In the genomic region with DNA sequence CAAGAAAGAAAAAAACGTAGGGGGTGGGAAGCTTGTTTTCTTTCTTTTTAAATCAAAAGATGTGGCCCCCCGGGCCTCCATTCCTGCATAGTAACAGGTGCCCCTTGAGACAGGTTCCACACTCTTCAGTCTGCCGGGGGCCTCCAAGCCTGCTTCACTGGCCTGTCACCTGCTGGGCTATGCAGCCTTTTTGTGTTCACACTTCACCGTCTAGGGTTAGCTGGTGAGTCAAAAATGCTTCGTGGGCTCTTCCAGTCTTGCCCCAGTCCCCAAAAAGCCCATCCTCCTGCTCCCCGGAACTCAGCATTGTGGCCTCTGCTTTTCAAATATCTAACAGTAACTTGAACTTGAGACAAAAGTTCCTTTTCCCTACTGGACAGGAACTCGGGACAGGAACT, we compare ENCODE assay signal across 9 cellular contexts.
DNase-seq lines count a peak whose midpoint lies in the region; ATAC-seq and TF ChIP-seq lines count a peak whose summit lies in the region.
"Had no signal": no experiment of that assay in that cellular context is flagged by ENCODE, and none has a peak within 500 bp of the region (broad histone marks: within the 10 kb centered on the region; RNA-seq: fewer than 3 reads in every experiment).

No MANE protein-coding gene starts in this region.

- DNase-seq in MCF 10A (ENCODE audit: unreplicated experiment) (no peak), mammary epithelial cell (no peak), caudate nucleus (lab: John Stamatoyannopoulos, UW) (no peak), HT-29 (ENCODE audit: low spot score) (no peak), NCI-H1436 treated with DMSO at 0.1 percent for 48 hours (lab: John Stamatoyannopoulos, UW) (no peak), occipital lobe (lab: John Stamatoyannopoulos, UW) (no peak)
- peak in 1 of 9 donors; percentile 32 for DNase-seq in naive thymus-derived CD4-positive, alpha-beta T cell

- no peaks in the 10 kb centered on the region for H3K27me3 ChIP-seq in mammary epithelial cell (ENCODE audit: insufficient read depth, low read length)
- no peaks in the 10 kb centered on the region for H3K27me3 ChIP-seq in naive thymus-derived CD4-positive, alpha-beta T cell (ENCODE audit: control insufficient read depth in 2 of 2, insufficient read depth in 2 of 2, low read length in 2 of 2)
- H3K27me3 ChIP-seq: SJSA1 had no signal

- dilution Hi-C loops in mammary epithelial cell (cut with HindIII; ENCODE audit: low sequenced_read_pairs), result loop anchor here (5.0 kb wide), 1 partner anchor 45 kb away; no protein-coding TSS in a partner anchor

- H3K9ac ChIP-seq in mammary epithelial cell (ENCODE audit: insufficient read depth, low read length), result no peak overlapping the region

- H2AFZ ChIP-seq in mammary epithelial cell (ENCODE audit: low read depth, low read length), result no peak overlapping the region

- H3K27ac ChIP-seq in mammary epithelial cell (ENCODE audit: insufficient read depth, low read depth, low read length), result no peak overlapping the region
- peak overlapping the region; percentile 91 for H3K27ac ChIP-seq in caudate nucleus (ENCODE audit: low read depth, low read length)
- peak overlapping the region; percentile 88 for H3K27ac ChIP-seq in naive thymus-derived CD4-positive, alpha-beta T cell (ENCODE audit: low read depth, low read length)
- H3K27ac ChIP-seq in urinary bladder (ENCODE audit: low read depth), result peak overlapping the region; percentile 44
- H3K27ac ChIP-seq: SJSA1 had no signal

- no peaks in the 10 kb centered on the region for H3K9me3 ChIP-seq in mammary epithelial cell (replicated peaks; ENCODE audit: insufficient read depth, low read length)
- no peaks in the 10 kb centered on the region for H3K9me3 ChIP-seq in naive thymus-derived CD4-positive, alpha-beta T cell (ENCODE audit: control insufficient read depth in 2 of 3, low read length in 3 of 3)
- H3K9me3 ChIP-seq: SJSA1 had no signal

- H3K36me3 ChIP-seq in mammary epithelial cell (ENCODE audit: insufficient read depth, low read length) (peaks cover 23% of the 10 kb centered on the region), urinary bladder (ENCODE audit: insufficient read depth) (peaks cover 2% of the 10 kb centered on the region)
- peaks cover 0 to 12% (median under 1%) of the 10 kb centered on the region in 3 experiments for H3K36me3 ChIP-seq in naive thymus-derived CD4-positive, alpha-beta T cell (ENCODE audit: control insufficient read depth in 2 of 3, insufficient read depth in 3 of 3, low read length in 3 of 3)

- intact Hi-C loops in MCF 10A (cut with micrococcal nuclease), result no loop called here
- intact Hi-C loops in mammary epithelial cell (cut with micrococcal nuclease), result loop anchor here (1.0 kb wide), 1 partner anchor 210 kb away; no protein-coding TSS in a partner anchor
- intact Hi-C loops in naive thymus-derived CD4-positive, alpha-beta T cell (cut with micrococcal nuclease), result loop anchor here (1.0 to 10.0 kb wide), 12 partner anchors 38 to 713 kb away; partner anchors contain the start of genes IMMT (in 2 of the 2), KDM3A (in 2 of the 2), PTCD3 (in 1 of the 2) and TGOLN2 (in 1 of the 2)

- H3K4me1 ChIP-seq in mammary epithelial cell (ENCODE audit: insufficient read depth, low read length), result peaks cover 27% of the 10 kb centered on the region
- peaks cover 59 to 90% of the 10 kb centered on the region in 2 donors for H3K4me1 ChIP-seq in naive thymus-derived CD4-positive, alpha-beta T cell (ENCODE audit: control insufficient read depth in 2 of 2, insufficient read depth in 2 of 2, low read length in 2 of 2)
- H3K4me1 ChIP-seq in urinary bladder (ENCODE audit: insufficient read depth), result no peaks in the 10 kb centered on the region

- H3K27ac Mint-ChIP-seq in MCF 10A (ENCODE audit: low read depth, unreplicated experiment), result peak overlapping the region; percentile 57
- peak overlapping the region; percentile 94 to 100 (median 100) for H3K27ac Mint-ChIP-seq in naive thymus-derived CD4-positive, alpha-beta T cell

- H3K4me3 Mint-ChIP-seq in MCF 10A (ENCODE audit: unreplicated experiment), result no peak overlapping the region
- peak overlapping the region; percentile 65 to 87 (median 86) for H3K4me3 Mint-ChIP-seq in naive thymus-derived CD4-positive, alpha-beta T cell

- no peaks in the 10 kb centered on the region for H3K79me2 ChIP-seq in mammary epithelial cell (ENCODE audit: insufficient read depth, low read length)

- H3K4me3 ChIP-seq in mammary epithelial cell (replicated peaks in 1 of 3; ENCODE audit: insufficient read depth in 1 of 3, low read depth in 2 of 3, low read length in 3 of 3) (no peak overlapping the region), urinary bladder (ENCODE audit: low read depth, low read length) (no peak overlapping the region)
- peak overlapping the region; percentile 11 for H3K4me3 ChIP-seq in naive thymus-derived CD4-positive, alpha-beta T cell (ENCODE audit: low read length)
- H3K4me3 ChIP-seq: SJSA1 had no signal

- TF ChIP-seq CTCF in MCF 10A (IDR thresholded peaks at IDR 0.05; ENCODE audit: unreplicated experiment), result no peak
- TF ChIP-seq CTCF in mammary epithelial cell (conservative IDR thresholded peaks at IDR 0.05 in 1 of 2, IDR thresholded peaks at IDR 0.05 in 1 of 2; ENCODE audit: extremely low read depth in 1 of 2, insufficient read depth in 1 of 2, low read depth in 1 of 2, low read length in 2 of 2), result no peak

- CTCF ChIA-PET in MCF 10A (lab: Yijun Ruan, JAX), result interaction anchor here (0.9 to 2.4 kb wide), 3 partner anchors 28 to 149 kb away, joined by 3 to 20 read pairs (median 4); partner anchors contain the start of gene ST3GAL5
- CTCF ChIA-PET in mammary epithelial cell (lab: Charles Lee; ENCODE audit: low non-redundant PET), result interaction anchor here (1.0 to 1.7 kb wide), 2 partner anchors 149 to 210 kb away, joined by 3 to 6 read pairs; no protein-coding TSS in a partner anchor
- CTCF ChIA-PET in naive thymus-derived CD4-positive, alpha-beta T cell (lab: Charles Lee), result interaction anchor here (0.8 to 8.2 kb wide), 6 partner anchors 41 to 373 kb away, joined by 4 to 101 read pairs (median 22); partner anchors contain the start of gene ST3GAL5

- H3K36me3 Mint-ChIP-seq in MCF 10A (ENCODE audit: insufficient read depth, unreplicated experiment), result peaks cover 67% of the 10 kb centered on the region
- peaks cover 3 to 38% (median 8%) of the 10 kb centered on the region in 5 donors for H3K36me3 Mint-ChIP-seq in naive thymus-derived CD4-positive, alpha-beta T cell

- whole genome bisulfite sequencing in mammary epithelial cell (ENCODE audit: low coverage, missing lambda C conversion rate), result 96% methylated on average over 6 of the region's 7 CpGs
- WGBS in urinary bladder, result 52% methylated on average over 7 of the region's 7 CpGs

- peaks cover 5% of the 10 kb centered on the region for H3K4me1 Mint-ChIP-seq in MCF 10A (ENCODE audit: insufficient read depth, unreplicated experiment)
- H3K4me1 Mint-ChIP-seq in naive thymus-derived CD4-positive, alpha-beta T cell, result peaks cover 54 to 100% (median 97%) of the 10 kb centered on the region in 7 donors

- H3K27me3 Mint-ChIP-seq in MCF 10A (ENCODE audit: insufficient read depth, unreplicated experiment), result no peaks in the 10 kb centered on the region
- H3K27me3 Mint-ChIP-seq in naive thymus-derived CD4-positive, alpha-beta T cell, result peaks cover 0 to 6% (median 0%) of the 10 kb centered on the region in 5 donors

- no peaks in the 10 kb centered on the region for H4K20me1 ChIP-seq in mammary epithelial cell (ENCODE audit: insufficient read depth, low read length)

- in situ Hi-C loops in mammary epithelial cell (cut with MboI; ENCODE audit: low sequenced_read_pairs in 2 of 2), result no loop called here

- H3K9me3 Mint-ChIP-seq in MCF 10A (ENCODE audit: unreplicated experiment), result no peaks in the 10 kb centered on the region
- peaks cover 0 to 9% (median 0%) of the 10 kb centered on the region in 11 donors for H3K9me3 Mint-ChIP-seq in naive thymus-derived CD4-positive, alpha-beta T cell

- no peak overlapping the region for H3K4me2 ChIP-seq in mammary epithelial cell (ENCODE audit: insufficient read depth, low read depth, low read length)

- ATAC-seq in naive thymus-derived CD4-positive, alpha-beta T cell, result no peak

- POLR2A ChIA-PET in MCF 10A (lab: Yijun Ruan, JAX), result no interaction called here
- POLR2A ChIA-PET in naive thymus-derived CD4-positive, alpha-beta T cell (lab: Charles Lee), result interaction anchor here (0.6 to 8.0 kb wide), 7 partner anchors 30 to 187 kb away, joined by 3 to 81 read pairs (median 5); partner anchors contain the start of gene ST3GAL5

- BruUV-seq in MCF 10A (replicated peaks; lab: Mats Ljungman, UMichigan), result no TSS peak
- BruUV-seq in mammary epithelial cell (replicated peaks; lab: Mats Ljungman, UMichigan), result no TSS peak
